In genomic region chr11:76823481-76824028, GRCh38 we compare ENCODE assay signal across 11 cellular contexts. TPM values are rescaled to one million over a fixed set of nuclear protein-coding genes. Genes with fewer than 3 reads are reported as not detected.
A peak's percentile ranks its signal among the peaks of the same experiment; 100 is the strongest.
DNase-seq lines count a peak whose midpoint lies in the region; ATAC-seq and TF ChIP-seq lines count a peak whose summit lies in the region.
"Had no signal": no experiment of that assay in that cellular context is flagged by ENCODE, and none has a peak within 500 bp of the region (broad histone marks: within the 10 kb centered on the region; RNA-seq: fewer than 3 reads in every experiment).

No MANE protein-coding gene starts in this region.

- ATAC-seq in foreskin keratinocyte, result peak; percentile 81
- ATAC-seq in HG02885 (IDR thresholded peaks at IDR 0.05; ENCODE audit: poor library complexity, unreplicated experiment), result no peak
- no peak for ATAC-seq in GM19452 (IDR thresholded peaks at IDR 0.05; ENCODE audit: unreplicated experiment)
- ATAC-seq: GM12878 had no signal

- H3K4me1 ChIP-seq in foreskin keratinocyte, result peaks cover 30% of the 10 kb centered on the region

- H3K27me3 ChIP-seq in foreskin keratinocyte, result no peaks in the 10 kb centered on the region
- H3K27me3 ChIP-seq: suprapubic skin had no signal

- DNase-seq in H4 (ENCODE audit: low spot score), result peak; percentile 89
- DNase-seq in SKM-1 (lab: John Stamatoyannopoulos, UW; ENCODE audit: unreplicated experiment), result peak; percentile 54
- DNase-seq in foreskin keratinocyte, result peak; percentile 85 to 95
- DNase-seq in renal cortical epithelial cell (ENCODE audit: low read depth), result peak; percentile 92
- no peak for DNase-seq in substantia nigra (lab: John Stamatoyannopoulos, UW)
- no peak for DNase-seq in stimulated activated CD8-positive, alpha-beta memory T cell treated with anti-CD3 and anti-CD28 coated beads, Interleukin-4, amount 100 ng/mL, for 48 hours
- DNase-seq: KG1 had no signal

- TF ChIP-seq CTCF in foreskin keratinocyte (conservative IDR thresholded peaks at IDR 0.05), result no peak

- H3K27ac ChIP-seq in foreskin keratinocyte (no peak overlapping the region), substantia nigra (ENCODE audit: low read depth, low read length, poor library complexity, severe bottlenecking) (no peak overlapping the region)
- H3K27ac ChIP-seq: suprapubic skin had no signal

RNA-seq across cellular contexts. Expression of gene ACER3, which starts 37.2 kb away (rescaled TPM):
- total RNA-seq in H4 (2014; rRNA removed; shearing (Covaris generic)), result 19.7 and 22.9 TPM in 2 replicates
- total RNA-seq in foreskin keratinocyte (23.1 and 30.8 TPM in 2 replicates), renal cortical epithelial cell (15.1 and 19.4 TPM in 2 replicates)
- 9.8 and 14.7 TPM in 2 replicates for polyA plus RNA-seq in foreskin keratinocyte

RNA-seq across cellular contexts. Expression of gene TSKU, which starts 40.4 kb away (rescaled TPM):
- total RNA-seq in H4 (2014; rRNA removed; shearing (Covaris generic)), result 64.5 and 67.1 TPM in 2 replicates
- total RNA-seq in foreskin keratinocyte, result 41.4 and 43.3 TPM in 2 replicates
- polyA plus RNA-seq in foreskin keratinocyte, result 39.5 and 40.8 TPM in 2 replicates
- total RNA-seq in renal cortical epithelial cell, result 13.5 and 29.5 TPM in 2 replicates

Comparison
In these comparisons a context has a peak if more than half of its experiments do, and no peak if none do; other contexts are left out.
1. DNase-seq: peak in H4 (single experiment), SKM-1 (single experiment), foreskin keratinocyte (2 of 2) and renal cortical epithelial cell (single experiment); none in substantia nigra (0 of 49) and stimulated activated CD8-positive, alpha-beta memory T cell treated with anti-CD3 and anti-CD28 coated beads, Interleukin-4, amount 100 ng/mL, for 48 hours (single experiment).